9 cellular contexts compared by ENCODE assay signal in the genomic region with DNA sequence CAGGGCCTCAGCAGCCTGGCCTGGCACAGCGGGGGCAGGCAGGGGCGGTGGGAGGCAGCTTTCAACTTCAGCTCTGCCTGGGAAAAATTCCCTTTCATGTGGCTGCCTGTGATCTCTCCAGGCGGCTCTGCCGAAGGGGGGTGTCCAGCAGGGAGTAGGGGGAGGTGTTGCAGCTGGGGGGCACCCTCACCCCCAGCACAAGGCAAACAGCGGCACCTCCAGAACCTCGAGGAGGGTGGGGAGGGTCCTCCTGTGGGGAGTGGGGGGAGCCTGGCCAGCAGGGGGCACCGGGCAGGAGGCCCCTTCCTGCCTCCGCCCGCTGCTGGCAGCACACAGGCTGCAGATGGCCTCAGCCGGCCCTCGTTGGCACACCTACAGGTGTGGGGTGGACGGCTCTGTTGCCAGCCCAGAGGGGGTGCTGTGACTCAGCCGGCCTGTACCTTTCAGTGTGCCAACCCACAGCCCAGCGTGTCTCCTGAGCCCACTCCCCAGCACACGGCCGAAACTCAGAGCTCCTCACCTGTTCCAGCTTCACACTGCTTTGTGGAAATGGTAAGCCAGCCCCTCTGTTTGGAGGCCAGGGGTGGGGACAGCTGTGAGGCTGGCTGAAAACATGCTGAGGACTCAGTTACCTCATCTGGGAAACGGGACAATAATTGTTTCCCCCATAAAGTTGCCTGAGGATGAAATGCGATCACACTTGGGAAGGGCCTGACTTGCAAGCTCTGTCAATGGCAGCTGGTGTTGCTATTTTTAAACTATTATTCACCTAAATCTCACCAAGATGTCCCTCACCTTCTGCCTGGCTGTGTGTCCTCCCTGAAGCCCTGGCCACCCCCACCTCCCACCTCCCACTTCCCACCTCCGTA. TPM values are rescaled to one million over a fixed set of nuclear protein-coding genes. Genes with fewer than 3 reads are reported as not detected.
DNase-seq lines count a peak whose midpoint lies in the region; ATAC-seq and TF ChIP-seq lines count a peak whose summit lies in the region.
"Had no signal": no experiment of that assay in that cellular context is flagged by ENCODE, and none has a peak within 500 bp of the region (broad histone marks: within the 10 kb centered on the region; RNA-seq: fewer than 3 reads in every experiment).

No MANE protein-coding gene starts in this region.

- no peak overlapping the region for H3K4ac ChIP-seq in mesenchymal stem cell (ENCODE audit: low read depth in 1 of 2, low read length in 2 of 2)

- no peak overlapping the region for H3K4me3 ChIP-seq in BE2C (ENCODE audit: low read depth, low read length)
- H3K4me3 ChIP-seq in Jurkat, Clone E6-1 (ENCODE audit: low read length), result no peak overlapping the region
- no peak overlapping the region for H3K4me3 ChIP-seq in mesenchymal stem cell (ENCODE audit: insufficient read depth in 1 of 2, low read depth in 1 of 2, low read length in 2 of 2)
- H3K4me3 ChIP-seq in testis, result no peak overlapping the region

- H2AK5ac ChIP-seq in mesenchymal stem cell (ENCODE audit: low read length, severe bottlenecking), result peak overlapping the region; percentile 47

- peaks cover 46% of the 10 kb centered on the region for H3K36me3 ChIP-seq in BE2C
- peaks cover 67 to 93% of the 10 kb centered on the region in 2 experiments for H3K36me3 ChIP-seq in mesenchymal stem cell (ENCODE audit: control insufficient read depth in 1 of 2, insufficient read depth in 2 of 2, low read depth in 1 of 2, low read length in 2 of 2)
- H3K36me3 ChIP-seq in testis (ENCODE audit: low read depth, missing control alignments), result no peaks in the 10 kb centered on the region

- peak overlapping the region; percentile 1 for H3K4me2 ChIP-seq in mesenchymal stem cell (ENCODE audit: low read length, poor library complexity, severe bottlenecking)

- no peak overlapping the region for H2BK15ac ChIP-seq in mesenchymal stem cell (ENCODE audit: low read depth, poor library complexity, severe bottlenecking)

- H3K4me1 ChIP-seq in BE2C (peaks cover 21% of the 10 kb centered on the region), mesenchymal stem cell (ENCODE audit: control insufficient read depth, insufficient read depth, low read depth, low read length) (peaks cover 80% of the 10 kb centered on the region), testis (peaks cover 3% of the 10 kb centered on the region)

- no peak overlapping the region for H2BK5ac ChIP-seq in mesenchymal stem cell (ENCODE audit: low read depth, low read length, poor library complexity, severe bottlenecking)

- no peak overlapping the region for H2BK120ac ChIP-seq in mesenchymal stem cell (ENCODE audit: low read depth, low read length)

- H4K8ac ChIP-seq in mesenchymal stem cell (ENCODE audit: low read length), result no peak overlapping the region

- no peak for TF ChIP-seq POLR2A in testis (IDR thresholded peaks at IDR 0.05)

- peak overlapping the region; percentile 86 for H3K27ac ChIP-seq in caudate nucleus (ENCODE audit: low read depth, low read length)
- H3K27ac ChIP-seq in mesenchymal stem cell (ENCODE audit: low read length, poor library complexity, severe bottlenecking), result peak overlapping the region; percentile 48
- no peak overlapping the region for H3K27ac ChIP-seq in testis

- H3K4me1 Mint-ChIP-seq in activated T-helper 2 cell treated with anti-CD3 and anti-CD28 coated beads, Interferon-gamma antibody, Interleukin-2, Interleukin-4, amounts not matched to agents 10 μg/mL and 5 μg/mL and 100 μg/mL, durations not matched to agents 14 hours and 24 hours and 36 hours (ENCODE audit: low read depth), result no peaks in the 10 kb centered on the region
- H3K4me1 Mint-ChIP-seq: activated CD4-positive, alpha-beta memory T cell treated with anti-CD3 and anti-CD28 coated beads, Interleukin-2, amount 10 ng/mL, durations not matched to agents 7 days and 5 days had no signal

- DNase-seq in BE2C (no peak), caudate nucleus (lab: John Stamatoyannopoulos, UW) (peak in 10 of 61 donors; percentile 15 to 89 (median 36)), mesenchymal stem cell (no peak), testis (no peak), NCI-H345 (lab: John Stamatoyannopoulos, UW) (no peak)
- peak; percentile 38 for DNase-seq in Jurkat, Clone E6-1 (ENCODE audit: low read depth, low spot score)
- no peak for DNase-seq in activated T-helper 2 cell treated with anti-CD3 and anti-CD28 coated beads, Interferon-gamma antibody, Interleukin-2, Interleukin-4, amounts not matched to agents 10 μg/mL and 5 μg/mL and 100 μg/mL, durations not matched to agents 14 hours and 24 hours and 36 hours (ENCODE audit: low spot score)
- DNase-seq: activated CD4-positive, alpha-beta memory T cell treated with anti-CD3 and anti-CD28 coated beads, Interleukin-2, amount 10 ng/mL, durations not matched to agents 7 days and 5 days had no signal

- H3K9me3 Mint-ChIP-seq in activated T-helper 2 cell treated with anti-CD3 and anti-CD28 coated beads, Interferon-gamma antibody, Interleukin-2, Interleukin-4, amounts not matched to agents 10 μg/mL and 5 μg/mL and 100 μg/mL, durations not matched to agents 14 hours and 24 hours and 36 hours, result no peaks in the 10 kb centered on the region
- H3K9me3 Mint-ChIP-seq: activated CD4-positive, alpha-beta memory T cell treated with anti-CD3 and anti-CD28 coated beads, Interleukin-2, amount 10 ng/mL, durations not matched to agents 7 days and 5 days had no signal

- H3K36me3 Mint-ChIP-seq in activated T-helper 2 cell treated with anti-CD3 and anti-CD28 coated beads, Interferon-gamma antibody, Interleukin-2, Interleukin-4, amounts not matched to agents 10 μg/mL and 5 μg/mL and 100 μg/mL, durations not matched to agents 14 hours and 24 hours and 36 hours (ENCODE audit: low read depth), result no peaks in the 10 kb centered on the region

- H3K4me3 Mint-ChIP-seq in activated T-helper 2 cell treated with anti-CD3 and anti-CD28 coated beads, Interferon-gamma antibody, Interleukin-2, Interleukin-4, amounts not matched to agents 10 μg/mL and 5 μg/mL and 100 μg/mL, durations not matched to agents 14 hours and 24 hours and 36 hours (ENCODE audit: low read depth), result no peak overlapping the region
- H3K4me3 Mint-ChIP-seq: activated CD4-positive, alpha-beta memory T cell treated with anti-CD3 and anti-CD28 coated beads, Interleukin-2, amount 10 ng/mL, durations not matched to agents 7 days and 5 days had no signal

- H3K27me3 Mint-ChIP-seq in activated T-helper 2 cell treated with anti-CD3 and anti-CD28 coated beads, Interferon-gamma antibody, Interleukin-2, Interleukin-4, amounts not matched to agents 10 μg/mL and 5 μg/mL and 100 μg/mL, durations not matched to agents 14 hours and 24 hours and 36 hours (ENCODE audit: low read depth), result peaks cover 2% of the 10 kb centered on the region

- H3K9me3 ChIP-seq in BE2C (no peaks in the 10 kb centered on the region), mesenchymal stem cell (ENCODE audit: control insufficient read depth, low read length) (no peaks in the 10 kb centered on the region), testis (no peaks in the 10 kb centered on the region)

- H4K91ac ChIP-seq in mesenchymal stem cell (ENCODE audit: low read length), result no peak overlapping the region

- peak overlapping the region in 1 of 2 experiments; percentile 63 for H3K18ac ChIP-seq in mesenchymal stem cell (ENCODE audit: low read depth in 1 of 2, low read length in 2 of 2)

- H3K23ac ChIP-seq in mesenchymal stem cell (ENCODE audit: low read length in 2 of 2), result no peak overlapping the region

- intact Hi-C loops in activated T-helper 2 cell treated with anti-CD3 and anti-CD28 coated beads, Interferon-gamma antibody, Interleukin-2, Interleukin-4, amounts not matched to agents 10 μg/mL and 5 μg/mL and 100 μg/mL, durations not matched to agents 14 hours and 24 hours and 36 hours (cut with micrococcal nuclease), result no loop called here
- intact Hi-C loops in testis (cut with DNase I; ENCODE audit: low total_unique reads), result no loop called here

- TF ChIP-seq CTCF in BE2C (IDR thresholded peaks at IDR 0.05; ENCODE audit: low read depth, low read length), result peak; percentile 35; the same call in 1 of the 2 replicates
- no peak for TF ChIP-seq CTCF in testis (IDR thresholded peaks at IDR 0.05)

- WGBS in mesenchymal stem cell, result 83% methylated on average over 18 of the region's 19 CpGs
- 54 to 84% methylated on average over 5 to 19 of the region's 19 CpGs for WGBS in testis, 2 donors

- H3K27ac Mint-ChIP-seq in activated T-helper 2 cell treated with anti-CD3 and anti-CD28 coated beads, Interferon-gamma antibody, Interleukin-2, Interleukin-4, amounts not matched to agents 10 μg/mL and 5 μg/mL and 100 μg/mL, durations not matched to agents 14 hours and 24 hours and 36 hours, result no peak overlapping the region
- H3K27ac Mint-ChIP-seq: activated CD4-positive, alpha-beta memory T cell treated with anti-CD3 and anti-CD28 coated beads, Interleukin-2, amount 10 ng/mL, durations not matched to agents 7 days and 5 days had no signal

- peaks cover 5% of the 10 kb centered on the region for H3K79me1 ChIP-seq in mesenchymal stem cell (replicated peaks; ENCODE audit: low read length, poor library complexity, severe bottlenecking)

- H2AFZ ChIP-seq in mesenchymal stem cell (ENCODE audit: low read depth, low read length), result no peak overlapping the region

- H3K14ac ChIP-seq in mesenchymal stem cell (ENCODE audit: low read length in 2 of 2), result peak overlapping the region in 1 of 2 experiments; percentile 35

- no peak overlapping the region for H2BK12ac ChIP-seq in mesenchymal stem cell (ENCODE audit: low read length in 2 of 2)

- no peak for ATAC-seq in GM21619 (IDR thresholded peaks at IDR 0.05; ENCODE audit: unreplicated experiment)

- no peaks in the 10 kb centered on the region for H3K27me3 ChIP-seq in BE2C
- no peaks in the 10 kb centered on the region for H3K27me3 ChIP-seq in mesenchymal stem cell (ENCODE audit: control insufficient read depth in 1 of 2, insufficient read depth in 1 of 2, low read length in 2 of 2)
- H3K27me3 ChIP-seq in testis, result no peaks in the 10 kb centered on the region

- no peak overlapping the region for H3K9ac ChIP-seq in mesenchymal stem cell (ENCODE audit: low read length)

RNA-seq across cellular contexts. Expression of gene CXXC5, which starts 37.0 kb away (rescaled TPM):
- 263 TPM for polyA plus RNA-seq in BE2C (2012; ENCODE audit: insufficient read depth, insufficient read length, low read depth)
- polyA plus RNA-seq in Jurkat, Clone E6-1 (2012; ENCODE audit: insufficient read depth, insufficient read length), result 9.5 TPM
- 75.1 TPM for polyA plus RNA-seq in mesenchymal stem cell (2013, experiment 1 of 2)
- polyA plus RNA-seq in mesenchymal stem cell (2013, experiment 2 of 2), result 76.7 TPM
- total RNA-seq in activated T-helper 2 cell treated with anti-CD3 and anti-CD28 coated beads, Interferon-gamma antibody, Interleukin-2, Interleukin-4, amounts not matched to agents 10 μg/mL and 5 μg/mL and 100 μg/mL, durations not matched to agents 14 hours and 24 hours and 36 hours, result 1.3 and 2.9 TPM in 2 replicates
- 10 to 100 TPM; 71.1 to 78.3 TPM for total RNA-seq in testis
- 94.7 TPM for polyA plus RNA-seq in testis (ENCODE audit: insufficient read depth, low read depth, low replicate concordance)

Comparison
In these comparisons a context has a peak if more than half of its experiments do, and no peak if none do; other contexts are left out.
1. H3K27ac ChIP-seq: peak in caudate nucleus (single experiment) and mesenchymal stem cell (single experiment); none in testis (0 of 2).
2. RNA of gene CXXC5, which starts 37.0 kb away (total RNA-seq): 71.1 to 78.3 TPM in testis; 1.3 to 2.9 TPM in activated T-helper 2 cell treated with anti-CD3 and anti-CD28 coated beads, Interferon-gamma antibody, Interleukin-2, Interleukin-4, amounts not matched to agents 10 μg/mL and 5 μg/mL and 100 μg/mL, durations not matched to agents 14 hours and 24 hours and 36 hours; every median in the first group is over 10 times any median in the second.